In the genomic region with DNA sequence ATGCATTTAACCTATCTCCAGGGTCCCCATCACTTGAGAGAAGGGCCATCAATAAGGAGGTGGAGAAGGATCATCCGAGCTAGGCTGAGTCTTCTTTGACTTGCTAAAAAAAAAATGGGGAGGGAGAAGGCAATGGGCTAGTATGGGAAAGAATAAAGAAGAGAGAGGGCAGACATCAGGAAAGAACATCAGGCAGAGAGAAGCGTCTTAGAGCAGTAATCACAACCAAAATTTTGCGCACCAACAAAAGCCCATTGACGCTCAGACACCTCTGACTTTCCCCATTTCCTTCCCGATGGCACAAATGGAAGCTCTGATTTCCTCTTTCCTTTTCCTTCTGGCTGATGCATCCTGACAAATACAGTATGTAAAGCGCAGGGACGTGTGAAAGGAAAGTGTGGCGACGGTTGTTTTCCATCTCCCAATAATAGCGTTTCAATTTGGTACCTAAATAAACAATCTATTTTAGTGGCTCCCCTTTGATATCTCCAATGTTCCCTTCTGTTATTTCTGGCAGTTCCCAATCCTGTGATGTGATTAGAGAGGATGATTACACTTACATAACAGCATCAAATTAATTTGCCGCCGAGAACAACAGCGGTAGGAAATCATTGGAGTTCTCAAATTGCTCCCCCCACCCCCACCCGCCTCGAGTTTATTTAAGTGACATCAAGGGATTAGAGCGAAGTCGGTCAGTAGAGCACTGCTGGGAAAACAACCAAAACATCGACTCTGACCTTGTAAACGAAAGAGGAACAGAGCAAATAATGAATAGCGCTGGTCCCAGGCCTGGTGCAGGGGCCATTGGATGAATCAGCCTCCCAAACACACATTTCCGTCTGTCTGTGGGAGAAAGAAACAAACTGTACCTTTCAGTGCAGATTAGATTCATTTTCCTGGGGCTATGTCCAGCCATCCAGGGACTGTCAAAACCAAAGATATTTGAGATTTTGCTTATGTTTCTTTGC, we compare ENCODE assay signal across 1 cellular context.
A peak's percentile ranks its signal among the peaks of the same experiment; 100 is the strongest.
TF ChIP-seq lines count a peak whose summit lies in the region.

No MANE protein-coding gene starts in this region.

TF ChIP-seq in HepG2, 621 proteins besides CTCF, POLR2A, EP300 and RAD21 (continued from another document and continues in another):
- TF ChIP-seq, protein P1, sequence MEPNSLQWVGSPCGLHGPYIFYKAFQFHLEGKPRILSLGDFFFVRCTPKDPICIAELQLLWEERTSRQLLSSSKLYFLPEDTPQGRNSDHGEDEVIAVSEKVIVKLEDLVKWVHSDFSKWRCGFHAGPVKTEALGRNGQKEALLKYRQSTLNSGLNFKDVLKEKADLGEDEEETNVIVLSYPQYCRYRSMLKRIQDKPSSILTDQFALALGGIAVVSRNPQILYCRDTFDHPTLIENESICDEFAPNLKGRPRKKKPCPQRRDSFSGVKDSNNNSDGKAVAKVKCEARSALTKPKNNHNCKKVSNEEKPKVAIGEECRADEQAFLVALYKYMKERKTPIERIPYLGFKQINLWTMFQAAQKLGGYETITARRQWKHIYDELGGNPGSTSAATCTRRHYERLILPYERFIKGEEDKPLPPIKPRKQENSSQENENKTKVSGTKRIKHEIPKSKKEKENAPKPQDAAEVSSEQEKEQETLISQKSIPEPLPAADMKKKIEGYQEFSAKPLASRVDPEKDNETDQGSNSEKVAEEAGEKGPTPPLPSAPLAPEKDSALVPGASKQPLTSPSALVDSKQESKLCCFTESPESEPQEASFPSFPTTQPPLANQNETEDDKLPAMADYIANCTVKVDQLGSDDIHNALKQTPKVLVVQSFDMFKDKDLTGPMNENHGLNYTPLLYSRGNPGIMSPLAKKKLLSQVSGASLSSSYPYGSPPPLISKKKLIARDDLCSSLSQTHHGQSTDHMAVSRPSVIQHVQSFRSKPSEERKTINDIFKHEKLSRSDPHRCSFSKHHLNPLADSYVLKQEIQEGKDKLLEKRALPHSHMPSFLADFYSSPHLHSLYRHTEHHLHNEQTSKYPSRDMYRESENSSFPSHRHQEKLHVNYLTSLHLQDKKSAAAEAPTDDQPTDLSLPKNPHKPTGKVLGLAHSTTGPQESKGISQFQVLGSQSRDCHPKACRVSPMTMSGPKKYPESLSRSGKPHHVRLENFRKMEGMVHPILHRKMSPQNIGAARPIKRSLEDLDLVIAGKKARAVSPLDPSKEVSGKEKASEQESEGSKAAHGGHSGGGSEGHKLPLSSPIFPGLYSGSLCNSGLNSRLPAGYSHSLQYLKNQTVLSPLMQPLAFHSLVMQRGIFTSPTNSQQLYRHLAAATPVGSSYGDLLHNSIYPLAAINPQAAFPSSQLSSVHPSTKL (CRISPR knock-in tag; IDR thresholded peaks at IDR 0.05) = peak; percentile 93
- no peak for TF ChIP-seq ZNF263 (CRISPR knock-in tag; IDR thresholded peaks at IDR 0.05)
- TF ChIP-seq, protein P2, sequence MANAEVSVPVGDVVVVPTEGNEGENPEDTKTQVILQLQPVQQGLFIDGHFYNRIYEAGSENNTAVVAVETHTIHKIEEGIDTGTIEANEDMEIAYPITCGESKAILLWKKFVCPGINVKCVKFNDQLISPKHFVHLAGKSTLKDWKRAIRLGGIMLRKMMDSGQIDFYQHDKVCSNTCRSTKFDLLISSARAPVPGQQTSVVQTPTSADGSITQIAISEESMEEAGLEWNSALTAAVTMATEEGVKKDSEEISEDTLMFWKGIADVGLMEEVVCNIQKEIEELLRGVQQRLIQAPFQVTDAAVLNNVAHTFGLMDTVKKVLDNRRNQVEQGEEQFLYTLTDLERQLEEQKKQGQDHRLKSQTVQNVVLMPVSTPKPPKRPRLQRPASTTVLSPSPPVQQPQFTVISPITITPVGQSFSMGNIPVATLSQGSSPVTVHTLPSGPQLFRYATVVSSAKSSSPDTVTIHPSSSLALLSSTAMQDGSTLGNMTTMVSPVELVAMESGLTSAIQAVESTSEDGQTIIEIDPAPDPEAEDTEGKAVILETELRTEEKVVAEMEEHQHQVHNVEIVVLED (CRISPR knock-in tag; IDR thresholded peaks at IDR 0.05; ENCODE audit: borderline replicate concordance) = no peak
- TF ChIP-seq YEATS2 (CRISPR knock-in tag; IDR thresholded peaks at IDR 0.05; ENCODE audit: borderline replicate concordance) = no peak
- no peak for TF ChIP-seq ZNF260 (CRISPR knock-in tag; IDR thresholded peaks at IDR 0.05; ENCODE audit: borderline replicate concordance, low read depth)
- no peak for TF ChIP-seq ZNF484 (CRISPR knock-in tag; IDR thresholded peaks at IDR 0.05; ENCODE audit: borderline replicate concordance, low read depth)
- no peak for TF ChIP-seq ZNF138 (CRISPR knock-in tag; IDR thresholded peaks at IDR 0.05; ENCODE audit: low read depth)
- TF ChIP-seq MYC (CRISPR knock-in tag; IDR thresholded peaks at IDR 0.05; ENCODE audit: borderline replicate concordance) = no peak
- no peak for TF ChIP-seq SAFB2 (CRISPR knock-in tag; IDR thresholded peaks at IDR 0.05; ENCODE audit: borderline replicate concordance, low read depth)
- 0 out of 2 replicates have a peak, but pooled peaks have one; percentile 42 for TF ChIP-seq ZNF264 (CRISPR knock-in tag; IDR thresholded peaks at IDR 0.05)
- no peak for TF ChIP-seq DMAP1 (CRISPR knock-in tag; IDR thresholded peaks at IDR 0.05)
- TF ChIP-seq, protein P3, sequence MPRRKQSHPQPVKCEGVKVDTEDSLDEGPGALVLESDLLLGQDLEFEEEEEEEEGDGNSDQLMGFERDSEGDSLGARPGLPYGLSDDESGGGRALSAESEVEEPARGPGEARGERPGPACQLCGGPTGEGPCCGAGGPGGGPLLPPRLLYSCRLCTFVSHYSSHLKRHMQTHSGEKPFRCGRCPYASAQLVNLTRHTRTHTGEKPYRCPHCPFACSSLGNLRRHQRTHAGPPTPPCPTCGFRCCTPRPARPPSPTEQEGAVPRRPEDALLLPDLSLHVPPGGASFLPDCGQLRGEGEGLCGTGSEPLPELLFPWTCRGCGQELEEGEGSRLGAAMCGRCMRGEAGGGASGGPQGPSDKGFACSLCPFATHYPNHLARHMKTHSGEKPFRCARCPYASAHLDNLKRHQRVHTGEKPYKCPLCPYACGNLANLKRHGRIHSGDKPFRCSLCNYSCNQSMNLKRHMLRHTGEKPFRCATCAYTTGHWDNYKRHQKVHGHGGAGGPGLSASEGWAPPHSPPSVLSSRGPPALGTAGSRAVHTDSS (CRISPR knock-in tag; conservative IDR thresholded peaks at IDR 0.05) = no peak
- TF ChIP-seq ZSCAN22 (CRISPR knock-in tag; IDR thresholded peaks at IDR 0.05) = no peak
- no peak for TF ChIP-seq NBN (conservative IDR thresholded peaks at IDR 0.05)
- no peak for TF ChIP-seq TCF12 (IDR thresholded peaks at IDR 0.05)
- TF ChIP-seq TCF12 (CRISPR knock-in tag; IDR thresholded peaks at IDR 0.05) = no peak
- TF ChIP-seq HHEX (CRISPR knock-in tag; IDR thresholded peaks at IDR 0.05) = peak; percentile 48; the same call in 1 of the 2 replicates
- TF ChIP-seq KMT2A (CRISPR knock-in tag; IDR thresholded peaks at IDR 0.05) = no peak
- no peak for TF ChIP-seq CCAR2 (optimal IDR thresholded peaks at IDR 0.05; ENCODE audit: low read depth, low read length)
- TF ChIP-seq RFXAP (CRISPR knock-in tag; IDR thresholded peaks at IDR 0.05; ENCODE audit: borderline replicate concordance) = no peak
- 0 out of 2 replicates have a peak, but pooled peaks have one; percentile 17 for TF ChIP-seq BHLHE40 (IDR thresholded peaks at IDR 0.05; ENCODE audit: low read length)
- no peak for TF ChIP-seq ZKSCAN5 (CRISPR knock-in tag; IDR thresholded peaks at IDR 0.05)
- TF ChIP-seq PAWR (CRISPR knock-in tag; IDR thresholded peaks at IDR 0.05; ENCODE audit: borderline replicate concordance) = no peak
- TF ChIP-seq NFATC3 (CRISPR knock-in tag; IDR thresholded peaks at IDR 0.05) = no peak
- TF ChIP-seq, protein P4, sequence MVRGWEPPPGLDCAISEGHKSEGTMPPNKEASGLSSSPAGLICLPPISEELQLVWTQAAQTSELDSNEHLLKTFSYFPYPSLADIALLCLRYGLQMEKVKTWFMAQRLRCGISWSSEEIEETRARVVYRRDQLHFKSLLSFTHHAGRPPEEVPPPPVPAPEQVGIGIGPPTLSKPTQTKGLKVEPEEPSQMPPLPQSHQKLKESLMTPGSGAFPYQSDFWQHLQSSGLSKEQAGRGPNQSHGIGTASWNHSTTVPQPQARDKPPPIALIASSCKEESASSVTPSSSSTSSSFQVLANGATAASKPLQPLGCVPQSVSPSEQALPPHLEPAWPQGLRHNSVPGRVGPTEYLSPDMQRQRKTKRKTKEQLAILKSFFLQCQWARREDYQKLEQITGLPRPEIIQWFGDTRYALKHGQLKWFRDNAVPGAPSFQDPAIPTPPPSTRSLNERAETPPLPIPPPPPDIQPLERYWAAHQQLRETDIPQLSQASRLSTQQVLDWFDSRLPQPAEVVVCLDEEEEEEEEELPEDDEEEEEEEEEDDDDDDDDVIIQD (CRISPR knock-in tag; IDR thresholded peaks at IDR 0.05; ENCODE audit: low read depth) = peak; percentile 81; the same call in 1 of the 2 replicates
- peak; percentile 46 for TF ChIP-seq ZFX (CRISPR knock-in tag; IDR thresholded peaks at IDR 0.05; ENCODE audit: low read depth)
- TF ChIP-seq, protein P5, sequence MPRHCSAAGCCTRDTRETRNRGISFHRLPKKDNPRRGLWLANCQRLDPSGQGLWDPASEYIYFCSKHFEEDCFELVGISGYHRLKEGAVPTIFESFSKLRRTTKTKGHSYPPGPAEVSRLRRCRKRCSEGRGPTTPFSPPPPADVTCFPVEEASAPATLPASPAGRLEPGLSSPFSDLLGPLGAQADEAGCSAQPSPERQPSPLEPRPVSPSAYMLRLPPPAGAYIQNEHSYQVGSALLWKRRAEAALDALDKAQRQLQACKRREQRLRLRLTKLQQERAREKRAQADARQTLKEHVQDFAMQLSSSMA (CRISPR knock-in tag; IDR thresholded peaks at IDR 0.05) = no peak
- no peak for TF ChIP-seq ZNF329 (CRISPR knock-in tag; IDR thresholded peaks at IDR 0.05; ENCODE audit: low read depth)
- TF ChIP-seq CBX5 (CRISPR knock-in tag; IDR thresholded peaks at IDR 0.05; ENCODE audit: borderline replicate concordance) = peak; percentile 73; the same call in 1 of the 2 replicates
- TF ChIP-seq KDM5B (CRISPR knock-in tag; IDR thresholded peaks at IDR 0.05; ENCODE audit: borderline replicate concordance) = no peak
- TF ChIP-seq, protein P6, sequence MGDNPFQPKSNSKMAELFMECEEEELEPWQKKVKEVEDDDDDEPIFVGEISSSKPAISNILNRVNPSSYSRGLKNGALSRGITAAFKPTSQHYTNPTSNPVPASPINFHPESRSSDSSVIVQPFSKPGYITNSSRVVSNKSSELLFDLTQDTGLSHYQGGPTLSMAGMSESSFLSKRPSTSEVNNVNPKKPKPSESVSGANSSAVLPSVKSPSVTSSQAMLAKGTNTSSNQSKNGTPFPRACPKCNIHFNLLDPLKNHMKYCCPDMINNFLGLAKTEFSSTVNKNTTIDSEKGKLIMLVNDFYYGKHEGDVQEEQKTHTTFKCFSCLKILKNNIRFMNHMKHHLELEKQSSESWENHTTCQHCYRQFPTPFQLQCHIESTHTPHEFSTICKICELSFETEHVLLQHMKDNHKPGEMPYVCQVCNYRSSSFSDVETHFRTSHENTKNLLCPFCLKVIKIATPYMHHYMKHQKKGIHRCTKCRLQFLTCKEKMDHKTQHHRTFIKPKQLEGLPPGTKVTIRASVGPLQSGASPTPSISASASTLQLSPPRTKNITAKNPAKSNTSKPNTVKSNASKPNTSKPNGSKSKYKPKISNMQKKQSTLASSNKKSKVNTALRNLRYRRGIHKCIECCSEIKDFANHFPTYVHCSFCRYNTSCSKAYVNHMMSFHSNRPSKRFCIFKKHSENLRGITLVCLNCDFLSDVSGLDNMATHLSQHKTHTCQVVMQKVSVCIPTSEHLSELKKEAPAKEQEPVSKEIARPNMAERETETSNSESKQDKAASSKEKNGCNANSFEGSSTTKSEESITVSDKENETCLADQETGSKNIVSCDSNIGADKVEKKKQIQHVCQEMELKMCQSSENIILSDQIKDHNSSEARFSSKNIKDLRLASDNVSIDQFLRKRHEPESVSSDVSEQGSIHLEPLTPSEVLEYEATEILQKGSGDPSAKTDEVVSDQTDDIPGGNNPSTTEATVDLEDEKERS (CRISPR knock-in tag; IDR thresholded peaks at IDR 0.05) = no peak
- TF ChIP-seq GFI1 (CRISPR knock-in tag; IDR thresholded peaks at IDR 0.05; ENCODE audit: borderline replicate concordance) = peak; percentile 77
- TF ChIP-seq NRL (CRISPR knock-in tag; IDR thresholded peaks at IDR 0.05; ENCODE audit: borderline replicate concordance) = no peak
- TF ChIP-seq ZNF432 (CRISPR knock-in tag; IDR thresholded peaks at IDR 0.05; ENCODE audit: borderline replicate concordance) = no peak
- no peak for TF ChIP-seq ZNF672 (CRISPR knock-in tag; IDR thresholded peaks at IDR 0.05)
- no peak for TF ChIP-seq ZNF180 (CRISPR knock-in tag; IDR thresholded peaks at IDR 0.05; ENCODE audit: borderline replicate concordance, low read depth)
- no peak for TF ChIP-seq MXD4 (CRISPR knock-in tag; IDR thresholded peaks at IDR 0.05)
- 0 out of 2 replicates have a peak, but pooled peaks have one; percentile 49 for TF ChIP-seq ZNF878 (CRISPR knock-in tag; IDR thresholded peaks at IDR 0.05)
- TF ChIP-seq THYN1 (CRISPR knock-in tag; IDR thresholded peaks at IDR 0.05; ENCODE audit: borderline replicate concordance, low read depth) = no peak
- TF ChIP-seq CREM (IDR thresholded peaks at IDR 0.05) = peak; percentile 81
- no peak for TF ChIP-seq CREM (CRISPR knock-in tag; IDR thresholded peaks at IDR 0.05)
- no peak for TF ChIP-seq ZZZ3 (CRISPR knock-in tag; IDR thresholded peaks at IDR 0.05; ENCODE audit: borderline replicate concordance)
- peak; percentile 42; the same call in 1 of the 2 replicates for TF ChIP-seq HOXA3 (CRISPR knock-in tag; IDR thresholded peaks at IDR 0.05)
- no peak for TF ChIP-seq PAX8 (CRISPR knock-in tag; IDR thresholded peaks at IDR 0.05; ENCODE audit: borderline replicate concordance)
- TF ChIP-seq ATM (IDR thresholded peaks at IDR 0.05; ENCODE audit: borderline replicate concordance) = no peak
- TF ChIP-seq, protein P7, sequence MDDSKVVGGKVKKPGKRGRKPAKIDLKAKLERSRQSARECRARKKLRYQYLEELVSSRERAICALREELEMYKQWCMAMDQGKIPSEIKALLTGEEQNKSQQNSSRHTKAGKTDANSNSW (CRISPR knock-in tag; IDR thresholded peaks at IDR 0.05; ENCODE audit: borderline replicate concordance) = no peak
- TF ChIP-seq ZNF562 (CRISPR knock-in tag; IDR thresholded peaks at IDR 0.05; ENCODE audit: borderline replicate concordance) = no peak
- no peak for TF ChIP-seq HNRNPK (IDR thresholded peaks at IDR 0.05; ENCODE audit: low read depth, low read length, poor library complexity, severe bottlenecking)
- TF ChIP-seq ZNF552 (CRISPR knock-in tag; IDR thresholded peaks at IDR 0.05; ENCODE audit: borderline replicate concordance) = no peak
- TF ChIP-seq NCOA2 (CRISPR knock-in tag; IDR thresholded peaks at IDR 0.05) = peak; percentile 87
- TF ChIP-seq ZKSCAN8 (CRISPR knock-in tag; IDR thresholded peaks at IDR 0.05; ENCODE audit: borderline replicate concordance) = no peak
- TF ChIP-seq, protein P8, sequence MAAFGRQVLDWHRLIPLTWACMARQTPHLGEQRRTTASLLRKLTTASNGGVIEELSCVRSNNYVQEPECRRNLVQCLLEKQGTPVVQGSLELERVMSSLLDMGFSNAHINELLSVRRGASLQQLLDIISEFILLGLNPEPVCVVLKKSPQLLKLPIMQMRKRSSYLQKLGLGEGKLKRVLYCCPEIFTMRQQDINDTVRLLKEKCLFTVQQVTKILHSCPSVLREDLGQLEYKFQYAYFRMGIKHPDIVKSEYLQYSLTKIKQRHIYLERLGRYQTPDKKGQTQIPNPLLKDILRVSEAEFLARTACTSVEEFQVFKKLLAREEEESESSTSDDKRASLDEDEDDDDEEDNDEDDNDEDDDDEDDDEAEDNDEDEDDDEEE (CRISPR knock-in tag; IDR thresholded peaks at IDR 0.05) = no peak
